1 cellular context compared by ENCODE assay signal in genomic region chr19:57279418-57280164, GRCh38.
TF ChIP-seq lines count a peak whose summit lies in the region.

No MANE protein-coding gene starts in this region.

TF ChIP-seq in K562, 482 proteins besides CTCF, POLR2A, EP300 and RAD21 (continued from another document and continues in another):
- TF ChIP-seq ZBTB34 (CRISPR knock-in tag; IDR thresholded peaks at IDR 0.05) (peak; percentile 8; the same call in 1 of the 2 replicates), CTBP1 (IDR thresholded peaks at IDR 0.05; ENCODE audit: borderline replicate concordance) (peak; percentile 33; the same call in 1 of the 2 replicates), GTF2B (IDR thresholded peaks at IDR 0.05; ENCODE audit: extremely low read depth, insufficient read length) (peak; percentile 49), ZNF76 (CRISPR knock-in tag; IDR thresholded peaks at IDR 0.05; ENCODE audit: borderline replicate concordance) (no peak), CEBPG (CRISPR knock-in tag; IDR thresholded peaks at IDR 0.05) (peak; percentile 96), CEBPG (tag; conservative IDR thresholded peaks at IDR 0.05 in 1 of 2, IDR thresholded peaks at IDR 0.05 in 1 of 2) (peak; percentile 93 to 98), ZNF586 (CRISPR knock-in tag; conservative IDR thresholded peaks at IDR 0.05) (no peak), ELF2 (CRISPR knock-in tag; IDR thresholded peaks at IDR 0.05) (peak; percentile 88), NRF1 (conservative IDR thresholded peaks at IDR 0.05 in 1 of 2, IDR thresholded peaks at IDR 0.05 in 1 of 2) (no peak), ZNF511 (CRISPR knock-in tag; IDR thresholded peaks at IDR 0.05) (no peak), SRSF3 (IDR thresholded peaks at IDR 0.05; ENCODE audit: insufficient read depth, low read length) (0 out of 2 replicates have a peak, but pooled peaks have one; percentile 80), ZNF175 (CRISPR knock-in tag; IDR thresholded peaks at IDR 0.05; ENCODE audit: low read depth) (peak; percentile 76), ARID2 (IDR thresholded peaks at IDR 0.05) (peak; percentile 31; the same call in 1 of the 2 replicates), ARID3B (CRISPR knock-in tag; IDR thresholded peaks at IDR 0.05; ENCODE audit: borderline replicate concordance) (no peak), HMG20B (CRISPR knock-in tag; IDR thresholded peaks at IDR 0.05) (no peak), CREB3L1 (IDR thresholded peaks at IDR 0.05; ENCODE audit: borderline replicate concordance, low read depth) (peak; percentile 99), MYC (IDR thresholded peaks at IDR 0.05; ENCODE audit: low read depth, low read length) (peak; percentile 100), MYC (CRISPR knock-in tag; IDR thresholded peaks at IDR 0.05; ENCODE audit: borderline replicate concordance, low read depth) (peak; percentile 97), HINFP (tag; conservative IDR thresholded peaks at IDR 0.05; ENCODE audit: low read depth) (no peak), ZNF318 (IDR thresholded peaks at IDR 0.05; ENCODE audit: borderline replicate concordance in 1 of 2, low read depth in 1 of 2) (0 out of 4 replicates have a peak, but pooled peaks of 1 of the 2 experiments have one; percentile 48), RNF2 (IDR thresholded peaks at IDR 0.05) (peak; percentile 89; the same call in 1 of the 2 replicates), ZBTB5 (IDR thresholded peaks at IDR 0.05) (no peak), ELK3 (CRISPR knock-in tag; IDR thresholded peaks at IDR 0.05) (no peak), RBM22 (IDR thresholded peaks at IDR 0.05; ENCODE audit: low read depth, low read length, poor library complexity, severe bottlenecking) (no peak), ZNF277 (CRISPR knock-in tag; IDR thresholded peaks at IDR 0.05; ENCODE audit: borderline replicate concordance) (no peak), ZFP91 (CRISPR knock-in tag; IDR thresholded peaks at IDR 0.05) (no peak), NFIX (CRISPR knock-in tag; IDR thresholded peaks at IDR 0.05; ENCODE audit: low read depth) (no peak), MLLT1 (IDR thresholded peaks at IDR 0.05) (no peak), NR4A1 (CRISPR knock-in tag; IDR thresholded peaks at IDR 0.05) (no peak), NR4A1 (tag; IDR thresholded peaks at IDR 0.05) (no peak)
